ENCODE assay signal across 18 cellular contexts in the genomic region with DNA sequence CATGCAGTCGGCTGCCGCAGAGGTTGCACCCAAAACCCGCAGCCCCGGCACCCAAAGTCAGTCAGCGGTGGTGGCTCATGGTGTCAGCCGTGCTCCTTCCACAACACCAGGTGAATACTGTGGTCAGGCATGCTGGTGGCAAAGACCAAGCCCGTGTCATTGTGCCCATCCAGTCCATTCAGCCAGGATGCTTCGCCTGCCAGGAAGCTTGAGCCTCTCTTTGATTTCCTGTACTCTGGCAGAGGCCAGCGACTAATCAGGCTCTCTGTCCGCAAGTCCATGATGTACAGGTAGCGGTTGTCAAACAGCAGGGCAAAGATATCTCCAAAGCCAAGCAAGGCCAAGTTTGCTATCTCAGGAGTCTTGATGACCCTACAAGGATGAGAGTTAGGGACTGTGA. TPM values are rescaled to one million over a fixed set of nuclear protein-coding genes. Genes with fewer than 3 reads are reported as not detected.
DNase-seq lines count a peak whose midpoint lies in the region; ATAC-seq and TF ChIP-seq lines count a peak whose summit lies in the region.
"Had no signal": no experiment of that assay in that cellular context is flagged by ENCODE, and none has a peak within 500 bp of the region (broad histone marks: within the 10 kb centered on the region; RNA-seq: fewer than 3 reads in every experiment).

No MANE protein-coding gene starts in this region.

- no peaks in the 10 kb centered on the region for H3K9me3 ChIP-seq in right atrium auricular region
- H3K9me3 ChIP-seq: BE2C, BLaER1, Caco-2 had no signal

- DNase-seq in left ventricle myocardium superior: no peak
- DNase-seq in right atrium auricular region (ENCODE audit: low spot score): no peak
- DNase-seq in central memory CD8-positive, alpha-beta T cell (ENCODE audit: low spot score in 2 of 2): no peak
- no peak for DNase-seq in progenitor cell of endocrine pancreas (ENCODE audit: low spot score, unreplicated experiment)
- DNase-seq in middle frontal gyrus (ENCODE audit: extremely low spot score, low spot score): no peak
- DNase-seq in NCI-H2196 (lab: John Stamatoyannopoulos, UW; ENCODE audit: unreplicated experiment): no peak
- DNase-seq: 8988T; ACHN; BE2C; C1 segment of cervical spinal cord; Caco-2; Calu3; CD4-positive, alpha-beta memory T cell; CD4-positive, CD25-positive, alpha-beta regulatory T cell; DMS79 treated with DMSO at 0.1 percent for 48 hours; GF-D8 had no signal

- no peak overlapping the region for H3K27ac ChIP-seq in right atrium auricular region
- H3K27ac ChIP-seq: BLaER1 had no signal

- H3K27ac Mint-ChIP-seq in central memory CD8-positive, alpha-beta T cell (ENCODE audit: low read depth): peak overlapping the region; percentile 74
- H3K27ac Mint-ChIP-seq in progenitor cell of endocrine pancreas: peak overlapping the region; percentile 73

- intact Hi-C loops in left ventricle myocardium superior (cut with micrococcal nuclease): loop anchor here (10.0 kb wide), 1 partner anchor 170 kb away; no protein-coding TSS in a partner anchor

- peak; percentile 47 for ATAC-seq in left ventricle myocardium superior
- no peak for ATAC-seq in central memory CD8-positive, alpha-beta T cell (replicated peaks; ENCODE audit: extremely low read depth, poor library complexity, severe bottlenecking)

- H3K4me3 Mint-ChIP-seq in central memory CD8-positive, alpha-beta T cell: no peak overlapping the region
- H3K4me3 Mint-ChIP-seq in progenitor cell of endocrine pancreas (ENCODE audit: low read depth): no peak overlapping the region
- H3K4me3 Mint-ChIP-seq: CD14-positive monocyte; CD4-positive, alpha-beta memory T cell; CD4-positive, CD25-positive, alpha-beta regulatory T cell had no signal

- H3K27me3 ChIP-seq in right atrium auricular region: no peaks in the 10 kb centered on the region
- H3K27me3 ChIP-seq: BE2C, BLaER1 had no signal

- H3K9me3 Mint-ChIP-seq in central memory CD8-positive, alpha-beta T cell: no peaks in the 10 kb centered on the region
- no peaks in the 10 kb centered on the region for H3K9me3 Mint-ChIP-seq in progenitor cell of endocrine pancreas (ENCODE audit: low read depth)
- H3K9me3 Mint-ChIP-seq: CD4-positive, alpha-beta memory T cell; CD4-positive, CD25-positive, alpha-beta regulatory T cell had no signal

- no peaks in the 10 kb centered on the region for H3K27me3 Mint-ChIP-seq in central memory CD8-positive, alpha-beta T cell
- no peaks in the 10 kb centered on the region for H3K27me3 Mint-ChIP-seq in progenitor cell of endocrine pancreas
- H3K27me3 Mint-ChIP-seq: CD4-positive, alpha-beta memory T cell; CD4-positive, CD25-positive, alpha-beta regulatory T cell had no signal

- H3K4me1 Mint-ChIP-seq in central memory CD8-positive, alpha-beta T cell: no peaks in the 10 kb centered on the region
- H3K4me1 Mint-ChIP-seq in progenitor cell of endocrine pancreas (ENCODE audit: low read depth): peaks cover 15% of the 10 kb centered on the region

- TF ChIP-seq CTCF in right atrium auricular region (IDR thresholded peaks at IDR 0.05) (no peak), progenitor cell of endocrine pancreas (IDR thresholded peaks at IDR 0.05; ENCODE audit: unreplicated experiment) (no peak)

- peaks cover 52% of the 10 kb centered on the region for H3K36me3 ChIP-seq in right atrium auricular region

- no peak overlapping the region for H3K4me3 ChIP-seq in right atrium auricular region
- H3K4me3 ChIP-seq: BLaER1 had no signal

- no peaks in the 10 kb centered on the region for H3K4me1 ChIP-seq in right atrium auricular region
- H3K4me1 ChIP-seq: BE2C, BLaER1 had no signal

- peaks cover 60% of the 10 kb centered on the region for H3K36me3 Mint-ChIP-seq in central memory CD8-positive, alpha-beta T cell (ENCODE audit: insufficient read depth)
- peaks cover 10% of the 10 kb centered on the region for H3K36me3 Mint-ChIP-seq in progenitor cell of endocrine pancreas (ENCODE audit: insufficient read depth)

RNA-seq across cellular contexts. Expression of a gene that starts 28.7 kb away (rescaled TPM):
- total RNA-seq in left ventricle myocardium superior: 46.8 TPM
- total RNA-seq in right atrium auricular region: 10 to 100 TPM; 22.2 to 31.5 TPM
- total RNA-seq in progenitor cell of endocrine pancreas: 66.0 and 66.1 TPM in 2 replicates

RNA-seq across cellular contexts. Expression of a gene that starts 50.2 kb away (rescaled TPM):
- total RNA-seq in left ventricle myocardium superior (32.8 TPM), right atrium auricular region (10 to 100 TPM; 15.3 to 23.8 TPM), progenitor cell of endocrine pancreas (22.1 and 23.4 TPM in 2 replicates)
